2 cellular contexts compared by ENCODE assay signal in the genomic region with DNA sequence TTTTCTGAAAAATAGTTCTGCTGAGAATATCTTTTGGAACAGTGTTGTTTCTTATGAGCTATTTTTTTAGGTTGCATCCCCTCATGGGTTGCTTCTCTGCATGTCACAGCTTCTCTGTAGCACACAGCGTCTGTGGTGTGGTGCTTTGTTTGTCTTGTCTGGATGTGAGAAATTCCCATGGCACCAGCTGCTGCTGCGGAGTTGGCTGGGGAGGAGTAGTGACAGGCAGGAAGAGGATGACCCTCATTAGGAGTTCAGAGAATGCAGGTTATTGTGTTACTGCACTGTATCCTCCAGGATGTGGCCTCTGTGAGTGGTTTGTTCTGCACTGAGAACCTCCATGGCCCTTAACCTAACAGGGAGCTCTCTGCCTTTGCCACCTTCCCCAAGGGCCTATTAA.
TF ChIP-seq lines count a peak whose summit lies in the region.

No MANE protein-coding gene starts in this region.

TF ChIP-seq in liver, 16 proteins besides CTCF, POLR2A, EP300 and RAD21:
- TF ChIP-seq FOXA1 (IDR thresholded peaks at IDR 0.05), result no peak
- TF ChIP-seq GABPA (IDR thresholded peaks at IDR 0.05 in 1 of 2, conservative IDR thresholded peaks at IDR 0.05 in 1 of 2), result no peak
- TF ChIP-seq, protein P1, sequence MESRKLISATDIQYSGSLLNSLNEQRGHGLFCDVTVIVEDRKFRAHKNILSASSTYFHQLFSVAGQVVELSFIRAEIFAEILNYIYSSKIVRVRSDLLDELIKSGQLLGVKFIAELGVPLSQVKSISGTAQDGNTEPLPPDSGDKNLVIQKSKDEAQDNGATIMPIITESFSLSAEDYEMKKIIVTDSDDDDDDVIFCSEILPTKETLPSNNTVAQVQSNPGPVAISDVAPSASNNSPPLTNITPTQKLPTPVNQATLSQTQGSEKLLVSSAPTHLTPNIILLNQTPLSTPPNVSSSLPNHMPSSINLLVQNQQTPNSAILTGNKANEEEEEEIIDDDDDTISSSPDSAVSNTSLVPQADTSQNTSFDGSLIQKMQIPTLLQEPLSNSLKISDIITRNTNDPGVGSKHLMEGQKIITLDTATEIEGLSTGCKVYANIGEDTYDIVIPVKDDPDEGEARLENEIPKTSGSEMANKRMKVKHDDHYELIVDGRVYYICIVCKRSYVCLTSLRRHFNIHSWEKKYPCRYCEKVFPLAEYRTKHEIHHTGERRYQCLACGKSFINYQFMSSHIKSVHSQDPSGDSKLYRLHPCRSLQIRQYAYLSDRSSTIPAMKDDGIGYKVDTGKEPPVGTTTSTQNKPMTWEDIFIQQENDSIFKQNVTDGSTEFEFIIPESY (IDR thresholded peaks at IDR 0.05), result no peak
- TF ChIP-seq HNF4A (conservative IDR thresholded peaks at IDR 0.05), result no peak
- TF ChIP-seq NR2F2 (IDR thresholded peaks at IDR 0.05), result peak; percentile 29
- TF ChIP-seq, protein P2, sequence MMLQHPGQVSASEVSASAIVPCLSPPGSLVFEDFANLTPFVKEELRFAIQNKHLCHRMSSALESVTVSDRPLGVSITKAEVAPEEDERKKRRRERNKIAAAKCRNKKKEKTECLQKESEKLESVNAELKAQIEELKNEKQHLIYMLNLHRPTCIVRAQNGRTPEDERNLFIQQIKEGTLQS (IDR thresholded peaks at IDR 0.05), result no peak

TF ChIP-seq in HepG2, 621 proteins besides CTCF, POLR2A, EP300 and RAD21:
- TF ChIP-seq ETV6 (CRISPR knock-in tag; conservative IDR thresholded peaks at IDR 0.05) (no peak), ZNF883 (CRISPR knock-in tag; IDR thresholded peaks at IDR 0.05; ENCODE audit: not compliant biosample characterization) (no peak), GLI4 (CRISPR knock-in tag; IDR thresholded peaks at IDR 0.05; ENCODE audit: borderline replicate concordance) (no peak), GTF3A (CRISPR knock-in tag; conservative IDR thresholded peaks at IDR 0.05) (no peak)
- TF ChIP-seq, protein P3, sequence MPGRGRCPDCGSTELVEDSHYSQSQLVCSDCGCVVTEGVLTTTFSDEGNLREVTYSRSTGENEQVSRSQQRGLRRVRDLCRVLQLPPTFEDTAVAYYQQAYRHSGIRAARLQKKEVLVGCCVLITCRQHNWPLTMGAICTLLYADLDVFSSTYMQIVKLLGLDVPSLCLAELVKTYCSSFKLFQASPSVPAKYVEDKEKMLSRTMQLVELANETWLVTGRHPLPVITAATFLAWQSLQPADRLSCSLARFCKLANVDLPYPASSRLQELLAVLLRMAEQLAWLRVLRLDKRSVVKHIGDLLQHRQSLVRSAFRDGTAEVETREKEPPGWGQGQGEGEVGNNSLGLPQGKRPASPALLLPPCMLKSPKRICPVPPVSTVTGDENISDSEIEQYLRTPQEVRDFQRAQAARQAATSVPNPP (CRISPR knock-in tag; IDR thresholded peaks at IDR 0.05), result no peak
